ENCODE assay signal across 9 cellular contexts in the genomic region with DNA sequence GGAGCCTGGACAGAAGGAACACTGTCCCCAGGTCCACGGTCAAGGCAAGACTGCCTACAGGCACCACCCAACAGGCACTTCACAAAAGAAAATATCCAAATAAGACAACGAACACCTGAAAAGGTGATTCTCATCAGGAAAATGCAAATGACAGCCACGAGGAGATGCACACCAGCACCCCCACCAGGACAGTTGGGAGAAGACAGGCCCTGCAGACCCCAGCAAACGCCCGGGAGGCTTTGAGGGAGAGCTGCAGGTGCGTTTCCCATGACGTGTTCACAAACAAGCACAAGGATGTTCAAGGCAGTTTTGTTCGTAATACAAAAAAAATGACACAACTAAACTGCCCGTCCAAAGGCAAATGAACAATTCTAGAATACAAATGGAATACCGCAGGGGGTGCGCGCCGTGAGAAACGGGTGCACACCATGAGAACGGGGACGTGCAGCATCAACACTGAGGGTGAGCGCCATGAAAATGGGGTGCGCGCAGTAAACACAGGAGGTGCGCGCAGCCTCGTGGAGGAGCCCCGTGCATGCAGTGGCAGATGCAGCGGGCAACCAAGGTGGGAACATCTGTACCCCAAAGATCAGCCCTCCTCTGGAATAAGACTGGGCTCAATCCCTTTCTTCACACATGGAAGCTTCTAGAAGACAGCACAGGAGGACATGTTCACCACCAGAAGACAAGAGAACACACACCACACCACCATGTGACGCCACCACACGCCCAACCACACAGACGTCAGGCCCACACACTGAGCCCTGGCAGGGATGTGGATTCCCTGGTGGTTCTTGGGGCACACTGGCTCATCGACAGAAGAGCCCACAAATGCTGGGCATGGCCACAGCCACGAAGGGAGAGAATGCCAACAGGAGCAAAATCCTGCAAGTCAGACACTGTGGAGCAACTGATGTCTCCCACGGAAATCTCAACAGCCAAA.
DNase-seq lines count a peak whose midpoint lies in the region; ATAC-seq, FAIRE-seq and TF ChIP-seq lines count a peak whose summit lies in the region.
"Had no signal": no experiment of that assay in that cellular context is flagged by ENCODE, and none has a peak within 500 bp of the region (broad histone marks: within the 10 kb centered on the region; RNA-seq: fewer than 3 reads in every experiment).

No MANE protein-coding gene starts in this region.

- H3K36me3 ChIP-seq in DOHH2 (ENCODE audit: control insufficient read depth, low read length) (peaks cover 58% of the 10 kb centered on the region), RWPE2 (ENCODE audit: low read depth) (peaks cover 72% of the 10 kb centered on the region), neutrophil (peaks cover 38% of the 10 kb centered on the region), ovary (no peaks in the 10 kb centered on the region)

- TF ChIP-seq POLR2A in ovary (IDR thresholded peaks at IDR 0.05): no peak

- H3K4me3 ChIP-seq in DOHH2 (ENCODE audit: low read length) (no peak overlapping the region), RWPE2 (ENCODE audit: severe bottlenecking) (no peak overlapping the region), choroid plexus epithelial cell (ENCODE audit: low read depth, low read length) (no peak overlapping the region), neutrophil (ENCODE audit: low read depth in 1 of 2, low read length in 1 of 2) (no peak overlapping the region), ovary (no peak overlapping the region)
- H3K4me3 ChIP-seq: HAP-1 had no signal

- no peak for FAIRE-seq in urothelium cell line (lab: Jason Lieb, UNC)

- no peak for ATAC-seq in RWPE2 (ENCODE audit: low read depth)
- no peak for ATAC-seq in GM21515 (IDR thresholded peaks at IDR 0.05; ENCODE audit: unreplicated experiment)
- no peak for ATAC-seq in HG03108 (IDR thresholded peaks at IDR 0.05; ENCODE audit: unreplicated experiment)

- no peaks in the 10 kb centered on the region for H3K9me2 ChIP-seq in DOHH2 (replicated peaks; ENCODE audit: control insufficient read depth, low read length)

- H4K20me1 ChIP-seq in DOHH2 (ENCODE audit: control insufficient read depth, insufficient read depth, low read depth, low read length): peaks cover 30% of the 10 kb centered on the region; the same call in 1 of the 2 replicates

- peaks cover 85% of the 10 kb centered on the region for H3K79me2 ChIP-seq in DOHH2 (ENCODE audit: control insufficient read depth, low read length)

- H3K27ac ChIP-seq in DOHH2 (ENCODE audit: low read depth, low read length) (no peak overlapping the region), RWPE2 (ENCODE audit: poor library complexity, severe bottlenecking) (no peak overlapping the region), neutrophil (peak overlapping the region; percentile 25), ovary (no peak overlapping the region)

- no peak overlapping the region for H3K4me2 ChIP-seq in DOHH2 (ENCODE audit: low read length)

- no peaks in the 10 kb centered on the region for H3K27me3 ChIP-seq in DOHH2 (ENCODE audit: control insufficient read depth, low read length)
- H3K27me3 ChIP-seq in RWPE2 (ENCODE audit: insufficient read depth, poor library complexity, severe bottlenecking): no peaks in the 10 kb centered on the region
- no peaks in the 10 kb centered on the region for H3K27me3 ChIP-seq in neutrophil
- no peaks in the 10 kb centered on the region for H3K27me3 ChIP-seq in ovary

- peak; percentile 78 for TF ChIP-seq CTCF in DOHH2 (IDR thresholded peaks at IDR 0.05; ENCODE audit: low read depth, low read length, poor library complexity, severe bottlenecking)
- TF ChIP-seq CTCF in RWPE2 (IDR thresholded peaks at IDR 0.05; ENCODE audit: poor library complexity, severe bottlenecking): peak; percentile 20
- peak; percentile 75 for TF ChIP-seq CTCF in choroid plexus epithelial cell (conservative IDR thresholded peaks at IDR 0.05; ENCODE audit: low read depth, low read length)
- TF ChIP-seq CTCF in neutrophil (IDR thresholded peaks at IDR 0.05): peak; percentile 34
- no peak for TF ChIP-seq CTCF in ovary (IDR thresholded peaks at IDR 0.05)

- peaks cover 8% of the 10 kb centered on the region for H3F3A ChIP-seq in DOHH2 (ENCODE audit: control insufficient read depth, insufficient read depth)

- WGBS in ovary, 3 donors: 85% methylated on average over 30 of the region's 30 CpGs

- H3K9me3 ChIP-seq in DOHH2 (ENCODE audit: control insufficient read depth, insufficient read depth, low read length) (no peaks in the 10 kb centered on the region), RWPE2 (ENCODE audit: severe bottlenecking) (no peaks in the 10 kb centered on the region), neutrophil (no peaks in the 10 kb centered on the region), ovary (no peaks in the 10 kb centered on the region)
- H3K9me3 ChIP-seq: HAP-1 had no signal

- intact Hi-C loops in ovary (cut with DNase I): no loop called here

- no peak for TF ChIP-seq EP300 in ovary (IDR thresholded peaks at IDR 0.05)

- DNase-seq in RWPE2 (ENCODE audit: low spot score) (no peak), choroid plexus epithelial cell (ENCODE audit: low read depth) (no peak), urothelium cell line (ENCODE audit: low spot score) (no peak), ovary (no peak)

- H3K4me1 ChIP-seq in DOHH2 (ENCODE audit: control insufficient read depth, low read length) (peaks cover 18% of the 10 kb centered on the region), RWPE2 (ENCODE audit: insufficient read depth, poor library complexity, severe bottlenecking) (no peaks in the 10 kb centered on the region), neutrophil (ENCODE audit: control insufficient read depth in 1 of 2, insufficient read depth in 1 of 2, low read depth in 1 of 2, low read length in 1 of 2) (no peaks in the 10 kb centered on the region), ovary (ENCODE audit: insufficient read depth) (peaks cover 10% of the 10 kb centered on the region)
- H3K4me1 ChIP-seq: HAP-1 had no signal

Comparison
In these comparisons a context has a peak if more than half of its experiments do, and no peak if none do; other contexts are left out.
1. CTCF ChIP-seq: peak in DOHH2 (single experiment), RWPE2 (single experiment), choroid plexus epithelial cell (single experiment) and neutrophil (single experiment); none in ovary (0 of 3).